Comparison of ENCODE assay signal across 2 cellular contexts in the genomic region with DNA sequence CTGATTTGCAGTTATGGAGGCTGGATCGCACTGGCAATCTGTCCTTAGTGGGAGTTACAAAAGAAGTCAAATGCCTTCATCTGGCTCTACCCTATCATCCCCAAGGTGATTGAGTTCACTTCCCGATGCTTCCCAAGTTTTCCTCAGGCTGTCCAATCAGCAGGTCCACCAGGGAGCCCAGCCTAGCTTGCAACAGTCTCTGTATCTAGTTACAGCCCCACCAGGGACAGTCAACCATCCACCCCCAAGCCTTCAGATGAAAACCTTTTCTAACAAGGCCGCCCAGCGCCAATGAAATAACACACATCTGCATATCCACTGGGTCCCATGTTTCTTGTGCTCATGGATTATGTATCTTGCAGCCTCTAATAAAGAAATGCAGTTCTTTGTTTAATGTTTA.
TF ChIP-seq lines count a peak whose summit lies in the region.

No MANE protein-coding gene starts in this region.

TF ChIP-seq in endothelial cell of umbilical vein, 7 proteins besides CTCF, POLR2A, EP300 and RAD21:
- TF ChIP-seq JUN (IDR thresholded peaks at IDR 0.05; ENCODE audit: borderline replicate concordance, insufficient read depth, insufficient read length, low read depth): no peak
- TF ChIP-seq, protein P1, sequence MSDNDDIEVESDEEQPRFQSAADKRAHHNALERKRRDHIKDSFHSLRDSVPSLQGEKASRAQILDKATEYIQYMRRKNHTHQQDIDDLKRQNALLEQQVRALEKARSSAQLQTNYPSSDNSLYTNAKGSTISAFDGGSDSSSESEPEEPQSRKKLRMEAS (IDR thresholded peaks at IDR 0.05; ENCODE audit: insufficient read depth, insufficient read length): no peak
- no peak for TF ChIP-seq MYC (IDR thresholded peaks at IDR 0.05; ENCODE audit: low read depth, low read length)
- TF ChIP-seq EZH2 (IDR thresholded peaks at IDR 0.05; ENCODE audit: borderline replicate concordance, low read depth, low read length, severe bottlenecking): no peak
- no peak for TF ChIP-seq GATA2 (IDR thresholded peaks at IDR 0.05; ENCODE audit: insufficient read depth, insufficient read length, low read depth, low read length)
- TF ChIP-seq FOS (IDR thresholded peaks at IDR 0.05; ENCODE audit: borderline replicate concordance, insufficient read depth, low read length): no peak
- no peak for TF ChIP-seq POLR2AphosphoS5 (IDR thresholded peaks at IDR 0.05; ENCODE audit: insufficient read depth, low read depth, low read length)

TF ChIP-seq in neural cell, 6 proteins besides CTCF, POLR2A, EP300 and RAD21:
- no peak for TF ChIP-seq TAF1 (IDR thresholded peaks at IDR 0.05; ENCODE audit: low read depth)
- TF ChIP-seq EZH2 (IDR thresholded peaks at IDR 0.05; ENCODE audit: borderline replicate concordance, insufficient read depth, low read length, poor library complexity, severe bottlenecking): no peak
- no peak for TF ChIP-seq MXI1 (conservative IDR thresholded peaks at IDR 0.05; ENCODE audit: poor library complexity, severe bottlenecking)
- TF ChIP-seq, protein P2, sequence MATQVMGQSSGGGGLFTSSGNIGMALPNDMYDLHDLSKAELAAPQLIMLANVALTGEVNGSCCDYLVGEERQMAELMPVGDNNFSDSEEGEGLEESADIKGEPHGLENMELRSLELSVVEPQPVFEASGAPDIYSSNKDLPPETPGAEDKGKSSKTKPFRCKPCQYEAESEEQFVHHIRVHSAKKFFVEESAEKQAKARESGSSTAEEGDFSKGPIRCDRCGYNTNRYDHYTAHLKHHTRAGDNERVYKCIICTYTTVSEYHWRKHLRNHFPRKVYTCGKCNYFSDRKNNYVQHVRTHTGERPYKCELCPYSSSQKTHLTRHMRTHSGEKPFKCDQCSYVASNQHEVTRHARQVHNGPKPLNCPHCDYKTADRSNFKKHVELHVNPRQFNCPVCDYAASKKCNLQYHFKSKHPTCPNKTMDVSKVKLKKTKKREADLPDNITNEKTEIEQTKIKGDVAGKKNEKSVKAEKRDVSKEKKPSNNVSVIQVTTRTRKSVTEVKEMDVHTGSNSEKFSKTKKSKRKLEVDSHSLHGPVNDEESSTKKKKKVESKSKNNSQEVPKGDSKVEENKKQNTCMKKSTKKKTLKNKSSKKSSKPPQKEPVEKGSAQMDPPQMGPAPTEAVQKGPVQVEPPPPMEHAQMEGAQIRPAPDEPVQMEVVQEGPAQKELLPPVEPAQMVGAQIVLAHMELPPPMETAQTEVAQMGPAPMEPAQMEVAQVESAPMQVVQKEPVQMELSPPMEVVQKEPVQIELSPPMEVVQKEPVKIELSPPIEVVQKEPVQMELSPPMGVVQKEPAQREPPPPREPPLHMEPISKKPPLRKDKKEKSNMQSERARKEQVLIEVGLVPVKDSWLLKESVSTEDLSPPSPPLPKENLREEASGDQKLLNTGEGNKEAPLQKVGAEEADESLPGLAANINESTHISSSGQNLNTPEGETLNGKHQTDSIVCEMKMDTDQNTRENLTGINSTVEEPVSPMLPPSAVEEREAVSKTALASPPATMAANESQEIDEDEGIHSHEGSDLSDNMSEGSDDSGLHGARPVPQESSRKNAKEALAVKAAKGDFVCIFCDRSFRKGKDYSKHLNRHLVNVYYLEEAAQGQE (IDR thresholded peaks at IDR 0.05; ENCODE audit: borderline replicate concordance): no peak
- TF ChIP-seq POLR2AphosphoS5 (IDR thresholded peaks at IDR 0.05): no peak
- TF ChIP-seq SMC3 (conservative IDR thresholded peaks at IDR 0.05; ENCODE audit: poor library complexity): no peak
TF ChIP-seq in neural cell: peak in this region for 0.
